ENCODE assay signal across 11 cellular contexts in genomic region chr13:51785592-51786424, GRCh38. TPM values are rescaled to one million over a fixed set of nuclear protein-coding genes. Genes with fewer than 3 reads are reported as not detected.
DNase-seq lines count a peak whose midpoint lies in the region; ATAC-seq, FAIRE-seq and TF ChIP-seq lines count a peak whose summit lies in the region.
"Had no signal": no experiment of that assay in that cellular context is flagged by ENCODE, and none has a peak within 500 bp of the region (broad histone marks: within the 10 kb centered on the region; RNA-seq: fewer than 3 reads in every experiment).

No MANE protein-coding gene starts in this region.

- no peak overlapping the region for H3K9ac ChIP-seq in astrocyte (ENCODE audit: low read length)

- peaks cover 5% of the 10 kb centered on the region for H3K4me1 Mint-ChIP-seq in astrocyte (ENCODE audit: low read depth, unreplicated experiment)
- H3K4me1 Mint-ChIP-seq in Caco-2 (ENCODE audit: low read depth, unreplicated experiment) = peaks cover 11% of the 10 kb centered on the region
- H3K4me1 Mint-ChIP-seq in activated T-helper 1 cell treated with anti-CD3 and anti-CD28 coated beads, Interleukin-12 subunit alpha, Interleukin-12 subunit beta, Interleukin-2, Interleukin-4 antibody, amounts not matched to agents 30 ng/mL and 10 ng/mL and 1 ng/mL, durations not matched to agents 14 hours and 24 hours and 36 hours (ENCODE audit: low read depth) = no peaks in the 10 kb centered on the region

- intact Hi-C loops in Caco-2 (cut with micrococcal nuclease; ENCODE audit: unreplicated experiment) = no loop called here
- intact Hi-C loops in activated T-helper 1 cell treated with anti-CD3 and anti-CD28 coated beads, Interleukin-12 subunit alpha, Interleukin-12 subunit beta, Interleukin-2, Interleukin-4 antibody, amounts not matched to agents 30 ng/mL and 10 ng/mL and 1 ng/mL, durations not matched to agents 14 hours and 24 hours and 36 hours (cut with micrococcal nuclease) = no loop called here

- H4K20me1 ChIP-seq in astrocyte (ENCODE audit: insufficient read depth, low read length) = no peaks in the 10 kb centered on the region

- H3K36me3 ChIP-seq in BJ (ENCODE audit: control insufficient read depth, insufficient read depth, low read length) (no peaks in the 10 kb centered on the region), astrocyte (ENCODE audit: insufficient read depth, low read length) (no peaks in the 10 kb centered on the region), Caco-2 (ENCODE audit: control insufficient read depth, insufficient read depth, low read length) (no peaks in the 10 kb centered on the region)

- peak overlapping the region; percentile 8 for H2AFZ ChIP-seq in astrocyte (ENCODE audit: low read depth, low read length)

- H3K27me3 ChIP-seq in BJ (ENCODE audit: control insufficient read depth, insufficient read depth, low read length) = no peaks in the 10 kb centered on the region
- H3K27me3 ChIP-seq in astrocyte (ENCODE audit: insufficient read depth, low read length) = no peaks in the 10 kb centered on the region
- H3K27me3 ChIP-seq in Caco-2 (replicated peaks; ENCODE audit: control insufficient read depth, insufficient read depth, low read length) = no peaks in the 10 kb centered on the region

- peak; percentile 13 for FAIRE-seq in astrocyte (lab: Jason Lieb, UNC)
- FAIRE-seq: G401.6 had no signal

- DNase-seq in BJ (ENCODE audit: low read depth) (peak; percentile 38), NCI-H1417 treated with DMSO at 0.1 percent for 48 hours (lab: John Stamatoyannopoulos, UW) (peak; percentile 91), astrocyte (ENCODE audit: low read depth) (peak; percentile 34), midbrain (lab: John Stamatoyannopoulos, UW) (peak; percentile 25), Caco-2 (no peak), NOMO-1 treated with dmso at 0.1 percent for 144 hours (lab: John Stamatoyannopoulos, UW; ENCODE audit: unreplicated experiment) (no peak)
- DNase-seq in activated T-helper 1 cell treated with anti-CD3 and anti-CD28 coated beads, Interleukin-12 subunit alpha, Interleukin-12 subunit beta, Interleukin-2, Interleukin-4 antibody, amounts not matched to agents 30 ng/mL and 10 ng/mL and 1 ng/mL, durations not matched to agents 14 hours and 24 hours and 36 hours (ENCODE audit: low spot score) = no peak

- no TSS peak for BruUV-seq in Caco-2 (replicated peaks; lab: Mats Ljungman, UMichigan)

- no peaks in the 10 kb centered on the region for H3K79me2 ChIP-seq in astrocyte (ENCODE audit: insufficient read depth, low read length)

- CTCF ChIA-PET in BJ (lab: Yijun Ruan, JAX) = interaction anchor here (0.7 to 1.9 kb wide), 4 partner anchors 10 to 52 kb away, joined by 3 to 10 read pairs (median 3); no protein-coding TSS in a partner anchor
- CTCF ChIA-PET in Caco-2 (lab: Charles Lee) = no interaction called here

- no peaks in the 10 kb centered on the region for H3K4me1 ChIP-seq in astrocyte (ENCODE audit: insufficient read depth, low read length)
- H3K4me1 ChIP-seq in Caco-2 = peaks cover 10% of the 10 kb centered on the region; the same call in 1 of the 2 replicates

- no peak overlapping the region for H3K27ac ChIP-seq in astrocyte (ENCODE audit: low read depth, low read length)

- no peak overlapping the region for H3K27ac Mint-ChIP-seq in astrocyte (ENCODE audit: unreplicated experiment)
- H3K27ac Mint-ChIP-seq in Caco-2 (ENCODE audit: unreplicated experiment) = no peak overlapping the region
- H3K27ac Mint-ChIP-seq in activated T-helper 1 cell treated with anti-CD3 and anti-CD28 coated beads, Interleukin-12 subunit alpha, Interleukin-12 subunit beta, Interleukin-2, Interleukin-4 antibody, amounts not matched to agents 30 ng/mL and 10 ng/mL and 1 ng/mL, durations not matched to agents 14 hours and 24 hours and 36 hours = no peak overlapping the region
- H3K27ac Mint-ChIP-seq: activated naive CD8-positive, alpha-beta T cell; natural killer cell treated with Interleukin-12 subunit alpha and Interleukin-12 subunit beta and Interleukin-15 and Interleukin-18, amount 100 ng/mL, for 72 hours had no signal

- H3K9me3 ChIP-seq in astrocyte (ENCODE audit: insufficient read depth, low read depth, low read length) = no peaks in the 10 kb centered on the region
- H3K9me3 ChIP-seq in Caco-2 = no peaks in the 10 kb centered on the region

- no peak overlapping the region for H3K4me3 Mint-ChIP-seq in astrocyte (ENCODE audit: unreplicated experiment)
- H3K4me3 Mint-ChIP-seq in Caco-2 (ENCODE audit: unreplicated experiment) = no peak overlapping the region
- H3K4me3 Mint-ChIP-seq in activated T-helper 1 cell treated with anti-CD3 and anti-CD28 coated beads, Interleukin-12 subunit alpha, Interleukin-12 subunit beta, Interleukin-2, Interleukin-4 antibody, amounts not matched to agents 30 ng/mL and 10 ng/mL and 1 ng/mL, durations not matched to agents 14 hours and 24 hours and 36 hours = no peak overlapping the region
- H3K4me3 Mint-ChIP-seq: activated naive CD8-positive, alpha-beta T cell; natural killer cell treated with Interleukin-12 subunit alpha and Interleukin-12 subunit beta and Interleukin-15 and Interleukin-18, amount 100 ng/mL, for 72 hours had no signal

- H3K4me2 ChIP-seq in astrocyte (ENCODE audit: low read length) = peak overlapping the region; percentile 31

- no peak overlapping the region for H3K4me3 ChIP-seq in BJ (ENCODE audit: low read depth, low read length)
- no peak overlapping the region for H3K4me3 ChIP-seq in astrocyte (ENCODE audit: insufficient read depth, low read depth, low read length)
- no peak overlapping the region for H3K4me3 ChIP-seq in Caco-2 (ENCODE audit: low read depth, low read length)

- H3K9me3 Mint-ChIP-seq in astrocyte (ENCODE audit: unreplicated experiment) (peaks cover under 1% of the 10 kb centered on the region), Caco-2 (ENCODE audit: unreplicated experiment) (no peaks in the 10 kb centered on the region)
- H3K9me3 Mint-ChIP-seq in activated T-helper 1 cell treated with anti-CD3 and anti-CD28 coated beads, Interleukin-12 subunit alpha, Interleukin-12 subunit beta, Interleukin-2, Interleukin-4 antibody, amounts not matched to agents 30 ng/mL and 10 ng/mL and 1 ng/mL, durations not matched to agents 14 hours and 24 hours and 36 hours = no peaks in the 10 kb centered on the region
- H3K9me3 Mint-ChIP-seq: natural killer cell treated with Interleukin-12 subunit alpha and Interleukin-12 subunit beta and Interleukin-15 and Interleukin-18, amount 100 ng/mL, for 72 hours had no signal

- H3K36me3 Mint-ChIP-seq in astrocyte (ENCODE audit: low read depth, unreplicated experiment) (no peaks in the 10 kb centered on the region), Caco-2 (ENCODE audit: insufficient read depth, unreplicated experiment) (no peaks in the 10 kb centered on the region)
- H3K36me3 Mint-ChIP-seq in activated T-helper 1 cell treated with anti-CD3 and anti-CD28 coated beads, Interleukin-12 subunit alpha, Interleukin-12 subunit beta, Interleukin-2, Interleukin-4 antibody, amounts not matched to agents 30 ng/mL and 10 ng/mL and 1 ng/mL, durations not matched to agents 14 hours and 24 hours and 36 hours (ENCODE audit: low read depth) = peaks cover 3% of the 10 kb centered on the region
- H3K36me3 Mint-ChIP-seq: natural killer cell treated with Interleukin-12 subunit alpha and Interleukin-12 subunit beta and Interleukin-15 and Interleukin-18, amount 100 ng/mL, for 72 hours had no signal

- ATAC-seq in HG03159 (IDR thresholded peaks at IDR 0.05; ENCODE audit: unreplicated experiment) = no peak

- TF ChIP-seq CTCF in BJ (IDR thresholded peaks at IDR 0.05; ENCODE audit: insufficient read depth, low read depth, low read length) (no peak), astrocyte (IDR thresholded peaks at IDR 0.05; ENCODE audit: insufficient read depth, low read depth, low read length) (no peak), Caco-2 (IDR thresholded peaks at IDR 0.05; ENCODE audit: insufficient read depth in 1 of 2, low read depth in 1 of 2, low read length in 1 of 2, severe bottlenecking in 1 of 2, unreplicated experiment in 1 of 2) (no peak)

- POLR2A ChIA-PET in BJ (lab: Charles Lee) = interaction anchor here (0.6 to 1.2 kb wide), 3 partner anchors 16 to 351 kb away, joined by 3 to 4 read pairs (median 4); partner anchors contain the start of gene INTS6
- POLR2A ChIA-PET in Caco-2 (lab: Charles Lee) = no interaction called here

- H3K27me3 Mint-ChIP-seq in astrocyte (ENCODE audit: low read depth, unreplicated experiment) = peaks cover 2% of the 10 kb centered on the region
- no peaks in the 10 kb centered on the region for H3K27me3 Mint-ChIP-seq in Caco-2 (ENCODE audit: insufficient read depth, unreplicated experiment)
- no peaks in the 10 kb centered on the region for H3K27me3 Mint-ChIP-seq in activated T-helper 1 cell treated with anti-CD3 and anti-CD28 coated beads, Interleukin-12 subunit alpha, Interleukin-12 subunit beta, Interleukin-2, Interleukin-4 antibody, amounts not matched to agents 30 ng/mL and 10 ng/mL and 1 ng/mL, durations not matched to agents 14 hours and 24 hours and 36 hours (ENCODE audit: insufficient read depth)
- H3K27me3 Mint-ChIP-seq: activated naive CD8-positive, alpha-beta T cell; natural killer cell treated with Interleukin-12 subunit alpha and Interleukin-12 subunit beta and Interleukin-15 and Interleukin-18, amount 100 ng/mL, for 72 hours had no signal

RNA-seq across cellular contexts. Expression of gene DHRS12, which starts 18.2 kb away (rescaled TPM):
- 5.6 and 6.5 TPM in 2 replicates for polyA plus RNA-seq in BJ (2011; rRNA removed)
- 4.1 and 5.6 TPM in 2 replicates for polyA minus RNA-seq in BJ (2011; rRNA and poly(A)+ RNA removed)
- 4.0 and 4.9 TPM in 2 replicates for total RNA-seq in astrocyte
- 12.5 and 14.1 TPM in 2 replicates for total RNA-seq in Caco-2 (2022)
- 3.3 and 3.5 TPM in 2 replicates for total RNA-seq in activated T-helper 1 cell treated with anti-CD3 and anti-CD28 coated beads, Interleukin-12 subunit alpha, Interleukin-12 subunit beta, Interleukin-2, Interleukin-4 antibody, amounts not matched to agents 30 ng/mL and 10 ng/mL and 1 ng/mL, durations not matched to agents 14 hours and 24 hours and 36 hours

RNA-seq across cellular contexts. Expression of gene TMEM272, which starts 59.2 kb away (rescaled TPM):
- polyA plus RNA-seq in BJ (2011; rRNA removed) = not detected in 2 replicates
- not detected in 2 replicates for polyA minus RNA-seq in BJ (2011; rRNA and poly(A)+ RNA removed)
- total RNA-seq in astrocyte = 0.05 TPM in 1 of 2 replicates, not detected in the other
- 0.14 and 0.23 TPM in 2 replicates for total RNA-seq in Caco-2 (2022)
- 0.26 and 0.88 TPM in 2 replicates for total RNA-seq in activated T-helper 1 cell treated with anti-CD3 and anti-CD28 coated beads, Interleukin-12 subunit alpha, Interleukin-12 subunit beta, Interleukin-2, Interleukin-4 antibody, amounts not matched to agents 30 ng/mL and 10 ng/mL and 1 ng/mL, durations not matched to agents 14 hours and 24 hours and 36 hours
- total RNA-seq: natural killer cell treated with Interleukin-12 subunit alpha and Interleukin-12 subunit beta and Interleukin-15 and Interleukin-18, amount 100 ng/mL, for 72 hours had no signal

Comparison
In these comparisons a context has a peak if more than half of its experiments do, and no peak if none do; other contexts are left out.
1. DNase-seq: peak in BJ (single experiment), NCI-H1417 treated with DMSO at 0.1 percent for 48 hours (single experiment), astrocyte (single experiment) and midbrain (single experiment); none in Caco-2 (0 of 2), NOMO-1 treated with dmso at 0.1 percent for 144 hours (single experiment) and activated T-helper 1 cell treated with anti-CD3 and anti-CD28 coated beads, Interleukin-12 subunit alpha, Interleukin-12 subunit beta, Interleukin-2, Interleukin-4 antibody, amounts not matched to agents 30 ng/mL and 10 ng/mL and 1 ng/mL, durations not matched to agents 14 hours and 24 hours and 36 hours (single experiment).